In the genomic region with DNA sequence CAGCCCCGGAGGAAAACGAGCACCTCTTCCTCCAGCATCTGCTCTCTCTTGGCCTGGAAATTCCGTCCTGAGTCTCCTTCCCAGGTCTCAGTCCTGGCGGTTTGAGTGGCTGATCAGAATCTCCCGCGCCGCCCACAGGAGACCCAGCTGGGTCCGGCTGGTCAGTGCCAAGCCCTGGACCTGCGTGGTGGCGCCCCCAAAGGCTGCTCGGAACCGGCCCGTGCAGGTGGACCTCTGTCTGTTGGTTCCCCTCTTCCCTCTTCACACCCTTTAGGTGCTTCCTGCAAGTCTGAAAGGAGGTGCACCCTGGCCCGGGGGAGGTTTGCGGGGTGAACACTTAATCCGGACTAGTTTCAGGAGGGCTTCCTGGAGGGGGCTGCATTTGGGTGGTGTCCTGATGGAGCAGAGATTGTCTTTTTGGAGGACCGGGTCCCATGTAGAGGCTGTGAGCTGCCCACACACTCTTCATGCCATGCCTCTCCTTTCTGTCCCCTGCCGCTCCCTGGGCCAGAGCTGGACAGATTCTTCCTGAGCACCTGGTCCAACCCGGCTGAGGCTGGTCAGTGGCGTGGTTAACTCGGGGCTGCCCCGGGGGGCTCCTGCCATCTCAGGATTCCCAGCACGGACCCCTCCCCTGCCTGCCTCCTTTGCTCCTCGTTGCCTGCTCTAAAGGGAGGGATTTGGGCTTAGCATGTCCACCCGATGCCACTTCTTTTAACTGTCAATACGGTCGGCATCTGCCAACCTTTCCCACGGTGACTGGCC, we compare ENCODE assay signal across 16 cellular contexts. TPM values are rescaled to one million over a fixed set of nuclear protein-coding genes. Genes with fewer than 3 reads are reported as not detected.
"Had no signal": no experiment of that assay in that cellular context is flagged by ENCODE, and none has a peak within 500 bp of the region (broad histone marks: within the 10 kb centered on the region; RNA-seq: fewer than 3 reads in every experiment).

No MANE protein-coding gene starts in this region.

- H3K4me2 ChIP-seq: hepatocyte, SK-N-SH had no signal

- H3K4me1 ChIP-seq: prostate gland, right lobe of liver, testis had no signal

- H3K4me3 ChIP-seq: hepatocyte, prostate gland, right lobe of liver, stomach, testis, upper lobe of left lung had no signal

- H3K27ac ChIP-seq: hepatocyte, prostate gland, right lobe of liver, stomach, testis, upper lobe of left lung had no signal

- H3K9ac ChIP-seq: SK-N-SH had no signal

- ATAC-seq: activated CD8-positive, alpha-beta T cell treated with anti-CD3 and anti-CD28 coated beads for 36 hours; activated T-cell treated with anti-CD3 and anti-CD28 coated beads, Interleukin-2, amount 50 U/mL, for 72 hours; right lobe of liver; T-cell had no signal

- H3K36me3 Mint-ChIP-seq: T-cell had no signal

- H3K27ac Mint-ChIP-seq: activated CD8-positive, alpha-beta T cell treated with anti-CD3 and anti-CD28 coated beads for 36 hours; activated T-cell treated with anti-CD3 and anti-CD28 coated beads, Interleukin-2, amount 50 U/mL, for 72 hours; nephron; T-cell had no signal

- H3K27me3 ChIP-seq: right lobe of liver, testis had no signal

- DNase-seq: activated CD8-positive, alpha-beta T cell treated with anti-CD3 and anti-CD28 coated beads for 36 hours; activated gamma-delta T cell treated with Interleukin-2 at 50 U/mL for 16 hours; activated T-cell treated with anti-CD3 and anti-CD28 coated beads, Interleukin-2, amount 50 U/mL, for 72 hours; occipital lobe; SK-N-SH; stomach; T1000; testis had no signal

- H3K4me3 Mint-ChIP-seq: activated CD8-positive, alpha-beta T cell treated with anti-CD3 and anti-CD28 coated beads for 36 hours; activated T-cell treated with anti-CD3 and anti-CD28 coated beads, Interleukin-2, amount 50 U/mL, for 72 hours; nephron; T-cell had no signal

- H3K9me3 Mint-ChIP-seq: activated CD8-positive, alpha-beta T cell treated with anti-CD3 and anti-CD28 coated beads for 36 hours; activated T-cell treated with anti-CD3 and anti-CD28 coated beads, Interleukin-2, amount 50 U/mL, for 72 hours had no signal

- H3K4me1 Mint-ChIP-seq: nephron had no signal

- H3K9me3 ChIP-seq: prostate gland, right lobe of liver, SK-N-SH, testis, upper lobe of left lung had no signal

- H3K36me3 ChIP-seq: prostate gland, right lobe of liver, stomach, upper lobe of left lung had no signal

RNA-seq across cellular contexts. Expression of gene BHLHE23, which starts 16.5 kb away (rescaled TPM):
- total RNA-seq: activated CD8-positive, alpha-beta T cell treated with anti-CD3 and anti-CD28 coated beads for 36 hours; activated T-cell treated with anti-CD3 and anti-CD28 coated beads, Interleukin-2, amount 50 U/mL, for 72 hours; hepatocyte; liver; mesenteric fat pad; occipital lobe; right lobe of liver; T-cell; upper lobe of left lung had no signal
